Comparison of ENCODE assay signal across 25 cellular contexts in genomic region chr11:69746140-69746539, GRCh38. TPM values are rescaled to one million over a fixed set of nuclear protein-coding genes. Genes with fewer than 3 reads are reported as not detected.
"Had no signal": no experiment of that assay in that cellular context is flagged by ENCODE, and none has a peak within 500 bp of the region (broad histone marks: within the 10 kb centered on the region; RNA-seq: fewer than 3 reads in every experiment).

No MANE protein-coding gene starts in this region.

- DNase-seq: foreskin melanocyte; heart left ventricle; hippocampal formation; kidney glomerular epithelial cell; mammary epithelial cell; mucosa of descending colon; naive thymus-derived CD8-positive, alpha-beta T cell; ovary; sigmoid colon; stimulated activated CD4-positive, alpha-beta T cell treated with anti-CD3 and anti-CD28 coated beads, Interleukin-2, amount 100 ng/mL, for 24 hours; stimulated activated CD4-positive, alpha-beta T cell treated with anti-CD3 and anti-CD28 coated beads, Interleukin-4, amount 100 ng/mL, for 4 hours; stimulated activated naive B cell treated with anti-CD40 and anti-IgM and Interleukin-4, amounts not matched to agents 10 μg/mL and 1 μg/mL and 100 μg/mL, for 72 hours; stimulated activated naive CD8-positive, alpha-beta T cell treated with anti-CD3 and anti-CD28 coated beads, Interleukin-15, amount 100 ng/mL, for 72 hours; testis had no signal

- ATAC-seq: heart left ventricle; mucosa of descending colon; naive thymus-derived CD8-positive, alpha-beta T cell; stimulated activated naive B cell treated with anti-CD40 and anti-IgM and Interleukin-4, amounts not matched to agents 10 μg/mL and 1 μg/mL and 100 μg/mL, for 72 hours; stimulated activated naive CD8-positive, alpha-beta T cell treated with anti-CD3 and anti-CD28 coated beads, Interleukin-15, amount 100 ng/mL, for 72 hours had no signal

- H3K27ac ChIP-seq: heart left ventricle, ovary, right atrium auricular region, sigmoid colon, skin epidermis, testis had no signal

- H3K9me3 Mint-ChIP-seq: dendritic cell treated with granulocyte-macrophage colony-stimulating factor and Interleukin-4, amounts not matched to agents 40 ng/mL and 50 ng/mL, for 4 days; stimulated activated naive B cell treated with anti-CD40 and anti-IgM and Interleukin-4, amounts not matched to agents 10 μg/mL and 1 μg/mL and 100 μg/mL, for 72 hours; stimulated activated naive CD8-positive, alpha-beta T cell treated with anti-CD3 and anti-CD28 coated beads, Interleukin-15, amount 100 ng/mL, for 72 hours had no signal

- H3K36me3 Mint-ChIP-seq: naive thymus-derived CD8-positive, alpha-beta T cell; stimulated activated naive B cell treated with anti-CD40 and anti-IgM and Interleukin-4, amounts not matched to agents 10 μg/mL and 1 μg/mL and 100 μg/mL, for 72 hours had no signal

- H3K27me3 ChIP-seq: ovary, right atrium auricular region, testis, tibial nerve had no signal

- H3K4me1 ChIP-seq: heart left ventricle, right atrium auricular region, sigmoid colon, testis, tibial nerve had no signal

- H3K4me3 Mint-ChIP-seq: dendritic cell treated with granulocyte-macrophage colony-stimulating factor and Interleukin-4, amounts not matched to agents 40 ng/mL and 50 ng/mL, for 4 days; naive thymus-derived CD8-positive, alpha-beta T cell; stimulated activated naive B cell treated with anti-CD40 and anti-IgM and Interleukin-4, amounts not matched to agents 10 μg/mL and 1 μg/mL and 100 μg/mL, for 72 hours; stimulated activated naive CD8-positive, alpha-beta T cell treated with anti-CD3 and anti-CD28 coated beads, Interleukin-15, amount 100 ng/mL, for 72 hours had no signal

- H3K36me3 ChIP-seq: heart left ventricle, ovary, right atrium auricular region, sigmoid colon, tibial nerve had no signal

- H3K9me3 ChIP-seq: heart left ventricle, mucosa of descending colon, ovary, right atrium auricular region, sigmoid colon, testis, tibial nerve had no signal

- H3K4me1 Mint-ChIP-seq: stimulated activated naive B cell treated with anti-CD40 and anti-IgM and Interleukin-4, amounts not matched to agents 10 μg/mL and 1 μg/mL and 100 μg/mL, for 72 hours; stimulated activated naive CD8-positive, alpha-beta T cell treated with anti-CD3 and anti-CD28 coated beads, Interleukin-15, amount 100 ng/mL, for 72 hours had no signal

- H3K4me3 ChIP-seq: heart left ventricle, mucosa of descending colon, ovary, right atrium auricular region, sigmoid colon, skin epidermis, testis, tibial nerve had no signal

- H3K27ac Mint-ChIP-seq: dendritic cell treated with granulocyte-macrophage colony-stimulating factor and Interleukin-4, amounts not matched to agents 40 ng/mL and 50 ng/mL, for 4 days; naive thymus-derived CD8-positive, alpha-beta T cell; stimulated activated naive B cell treated with anti-CD40 and anti-IgM and Interleukin-4, amounts not matched to agents 10 μg/mL and 1 μg/mL and 100 μg/mL, for 72 hours; stimulated activated naive CD8-positive, alpha-beta T cell treated with anti-CD3 and anti-CD28 coated beads, Interleukin-15, amount 100 ng/mL, for 72 hours had no signal

RNA-seq across cellular contexts. Expression of gene FGF4, which starts 29.0 kb away (rescaled TPM):
- total RNA-seq: glomerular endothelial cell; heart left ventricle; liver; mammary epithelial cell; mucosa of descending colon; naive thymus-derived CD8-positive, alpha-beta T cell; ovary; posterior vena cava; right atrium auricular region; sigmoid colon; subcutaneous adipose tissue; urinary bladder had no signal
- polyA plus RNA-seq: esophagus; heart left ventricle; liver; mammary epithelial cell; naive thymus-derived CD8-positive, alpha-beta T cell; neural cell; ovary; sigmoid colon; urinary bladder had no signal

RNA-seq across cellular contexts. Expression of gene FGF19, which starts 42.3 kb away (rescaled TPM):
- total RNA-seq: glomerular endothelial cell; heart left ventricle; liver; mucosa of descending colon; naive thymus-derived CD8-positive, alpha-beta T cell; posterior vena cava; right atrium auricular region; sigmoid colon; subcutaneous adipose tissue; tibial nerve; urinary bladder had no signal
- polyA plus RNA-seq: esophagus; heart left ventricle; naive thymus-derived CD8-positive, alpha-beta T cell; ovary; sigmoid colon; urinary bladder had no signal
